Comparison of ENCODE assay signal across 8 cellular contexts in genomic region chr14:66624319-66624937, GRCh38.
A peak's percentile ranks its signal among the peaks of the same experiment; 100 is the strongest.
DNase-seq lines count a peak whose midpoint lies in the region; ATAC-seq and TF ChIP-seq lines count a peak whose summit lies in the region.

No MANE protein-coding gene starts in this region.

- TF ChIP-seq CTCF in activated CD8-positive, alpha-beta T cell treated with anti-CD3 and anti-CD28 coated beads for 36 hours (IDR thresholded peaks at IDR 0.05): peak; percentile 51

- H3K36me3 Mint-ChIP-seq in activated CD8-positive, alpha-beta T cell treated with anti-CD3 and anti-CD28 coated beads for 36 hours (ENCODE audit: low read depth): peaks cover 9% of the 10 kb centered on the region

- H3K27ac Mint-ChIP-seq in activated CD8-positive, alpha-beta T cell treated with anti-CD3 and anti-CD28 coated beads for 36 hours: no peak overlapping the region

- ATAC-seq in activated CD8-positive, alpha-beta T cell treated with anti-CD3 and anti-CD28 coated beads for 36 hours: peak; percentile 75
- no peak for ATAC-seq in HG03135 (IDR thresholded peaks at IDR 0.05; ENCODE audit: unreplicated experiment)
- ATAC-seq in GM21423 (IDR thresholded peaks at IDR 0.05; ENCODE audit: unreplicated experiment): no peak

- intact Hi-C loops in activated CD8-positive, alpha-beta T cell treated with anti-CD3 and anti-CD28 coated beads for 36 hours (cut with micrococcal nuclease): loop anchor here (10.0 kb wide), 1 partner anchor 490 kb away; no protein-coding TSS in a partner anchor

- no peaks in the 10 kb centered on the region for H3K27me3 Mint-ChIP-seq in activated CD8-positive, alpha-beta T cell treated with anti-CD3 and anti-CD28 coated beads for 36 hours

- no peaks in the 10 kb centered on the region for H3K4me1 Mint-ChIP-seq in activated CD8-positive, alpha-beta T cell treated with anti-CD3 and anti-CD28 coated beads for 36 hours (ENCODE audit: low read depth)

- CTCF ChIA-PET in activated CD8-positive, alpha-beta T cell treated with anti-CD3 and anti-CD28 coated beads for 36 hours (lab: Charles Lee): interaction anchor here (0.7 to 2.5 kb wide), 10 partner anchors 10 to 661 kb away, joined by 3 to 7 read pairs (median 4); partner anchors contain the start of gene GPHN

- peak; percentile 28 for DNase-seq in DMS53 treated with DMSO at 0.1 percent for 48 hours (lab: John Stamatoyannopoulos, UW; ENCODE audit: unreplicated experiment)
- DNase-seq in H4 (ENCODE audit: low spot score): peak; percentile 59
- DNase-seq in NCI-H2171 treated with DMSO at 0.1 percent for 48 hours (lab: John Stamatoyannopoulos, UW): peak; percentile 38
- DNase-seq in activated CD8-positive, alpha-beta T cell treated with anti-CD3 and anti-CD28 coated beads for 36 hours: peak; percentile 61
- peak; percentile 65 for DNase-seq in globus pallidus (ENCODE audit: low spot score)
- peak; percentile 73 for DNase-seq in pons (ENCODE audit: low spot score)

- POLR2A ChIA-PET in activated CD8-positive, alpha-beta T cell treated with anti-CD3 and anti-CD28 coated beads for 36 hours (lab: Charles Lee): no interaction called here

- H3K4me3 Mint-ChIP-seq in activated CD8-positive, alpha-beta T cell treated with anti-CD3 and anti-CD28 coated beads for 36 hours: no peak overlapping the region

- peaks cover 8% of the 10 kb centered on the region for H3K9me3 Mint-ChIP-seq in activated CD8-positive, alpha-beta T cell treated with anti-CD3 and anti-CD28 coated beads for 36 hours
